In genomic region chrX:46575991-46576392, GRCh38 we compare ENCODE assay signal across 1 cellular context.
A peak's percentile ranks its signal among the peaks of the same experiment; 100 is the strongest.
TF ChIP-seq lines count a peak whose summit lies in the region.

No MANE protein-coding gene starts in this region.

TF ChIP-seq in HEK293, 187 proteins besides CTCF, POLR2A, EP300 and RAD21 (continued from another document):
- TF ChIP-seq ZNF791 (tag by site-specific recombination; IDR thresholded peaks at IDR 0.05) (no peak), ZNF398 (tag by site-specific recombination; IDR thresholded peaks at IDR 0.05) (peak; percentile 97), ZBTB11 (tag by site-specific recombination; conservative IDR thresholded peaks at IDR 0.05; ENCODE audit: low read depth) (0 out of 2 replicates have a peak, but pooled peaks have one; percentile 17), ZNF112 (tag by site-specific recombination; IDR thresholded peaks at IDR 0.05) (no peak), EGR2 (tag by site-specific recombination; IDR thresholded peaks at IDR 0.05; ENCODE audit: low read depth) (peak; percentile 41; the same call in 1 of the 2 replicates), PRDM1 (tag by site-specific recombination; IDR thresholded peaks at IDR 0.05) (peak; percentile 77; the same call in 1 of the 2 replicates)
TF ChIP-seq in HEK293: peak in this region for 8.
